In the genomic region with DNA sequence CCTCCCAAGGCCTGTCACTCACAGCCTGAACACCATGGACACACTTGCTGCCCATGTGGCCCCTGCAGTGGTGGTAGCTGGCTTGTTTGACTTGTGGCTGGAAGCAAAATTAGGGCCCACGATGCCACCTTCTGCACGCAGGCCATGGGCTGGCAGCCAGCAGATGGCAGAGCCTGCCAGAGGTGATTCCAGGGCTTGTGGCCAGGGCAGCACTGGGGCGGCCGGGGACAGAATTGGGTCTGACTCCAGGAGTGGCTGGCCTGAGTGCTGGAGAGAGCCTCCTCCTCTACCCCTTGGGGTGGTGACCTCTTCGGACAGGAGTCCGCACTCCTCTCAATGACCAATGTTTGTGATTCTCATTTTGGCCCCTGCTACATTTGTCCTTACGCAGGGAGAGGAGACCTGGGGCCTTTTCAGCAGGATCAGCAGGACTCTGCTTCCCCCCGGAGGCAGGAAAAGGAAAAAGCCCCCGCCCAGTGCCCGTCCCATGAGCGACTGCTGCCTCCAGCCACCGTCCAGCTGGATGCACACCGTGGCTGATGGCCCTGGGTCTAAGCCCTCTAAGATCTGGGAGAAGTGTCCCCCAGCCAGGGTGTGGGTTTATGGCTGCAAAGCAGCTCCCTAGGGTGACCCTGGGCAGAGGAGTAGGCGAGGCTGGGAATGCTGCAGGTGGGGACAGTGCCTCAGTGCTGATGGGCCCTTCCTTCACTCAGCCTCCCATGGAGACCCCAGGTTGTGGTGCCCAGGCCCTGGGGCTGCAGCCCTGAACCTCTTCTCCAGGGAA, we compare ENCODE assay signal across 1 cellular context.
TF ChIP-seq lines count a peak whose summit lies in the region.

No MANE protein-coding gene starts in this region.

TF ChIP-seq in K562, 482 proteins besides CTCF, POLR2A, EP300 and RAD21 (continued from another document and continues in another):
- TF ChIP-seq, protein P1, sequence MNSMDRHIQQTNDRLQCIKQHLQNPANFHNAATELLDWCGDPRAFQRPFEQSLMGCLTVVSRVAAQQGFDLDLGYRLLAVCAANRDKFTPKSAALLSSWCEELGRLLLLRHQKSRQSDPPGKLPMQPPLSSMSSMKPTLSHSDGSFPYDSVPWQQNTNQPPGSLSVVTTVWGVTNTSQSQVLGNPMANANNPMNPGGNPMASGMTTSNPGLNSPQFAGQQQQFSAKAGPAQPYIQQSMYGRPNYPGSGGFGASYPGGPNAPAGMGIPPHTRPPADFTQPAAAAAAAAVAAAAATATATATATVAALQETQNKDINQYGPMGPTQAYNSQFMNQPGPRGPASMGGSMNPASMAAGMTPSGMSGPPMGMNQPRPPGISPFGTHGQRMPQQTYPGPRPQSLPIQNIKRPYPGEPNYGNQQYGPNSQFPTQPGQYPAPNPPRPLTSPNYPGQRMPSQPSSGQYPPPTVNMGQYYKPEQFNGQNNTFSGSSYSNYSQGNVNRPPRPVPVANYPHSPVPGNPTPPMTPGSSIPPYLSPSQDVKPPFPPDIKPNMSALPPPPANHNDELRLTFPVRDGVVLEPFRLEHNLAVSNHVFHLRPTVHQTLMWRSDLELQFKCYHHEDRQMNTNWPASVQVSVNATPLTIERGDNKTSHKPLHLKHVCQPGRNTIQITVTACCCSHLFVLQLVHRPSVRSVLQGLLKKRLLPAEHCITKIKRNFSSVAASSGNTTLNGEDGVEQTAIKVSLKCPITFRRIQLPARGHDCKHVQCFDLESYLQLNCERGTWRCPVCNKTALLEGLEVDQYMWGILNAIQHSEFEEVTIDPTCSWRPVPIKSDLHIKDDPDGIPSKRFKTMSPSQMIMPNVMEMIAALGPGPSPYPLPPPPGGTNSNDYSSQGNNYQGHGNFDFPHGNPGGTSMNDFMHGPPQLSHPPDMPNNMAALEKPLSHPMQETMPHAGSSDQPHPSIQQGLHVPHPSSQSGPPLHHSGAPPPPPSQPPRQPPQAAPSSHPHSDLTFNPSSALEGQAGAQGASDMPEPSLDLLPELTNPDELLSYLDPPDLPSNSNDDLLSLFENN (IDR thresholded peaks at IDR 0.05; ENCODE audit: low read depth in 2 of 2, low read length in 2 of 2): no peak
- TF ChIP-seq, protein P2, sequence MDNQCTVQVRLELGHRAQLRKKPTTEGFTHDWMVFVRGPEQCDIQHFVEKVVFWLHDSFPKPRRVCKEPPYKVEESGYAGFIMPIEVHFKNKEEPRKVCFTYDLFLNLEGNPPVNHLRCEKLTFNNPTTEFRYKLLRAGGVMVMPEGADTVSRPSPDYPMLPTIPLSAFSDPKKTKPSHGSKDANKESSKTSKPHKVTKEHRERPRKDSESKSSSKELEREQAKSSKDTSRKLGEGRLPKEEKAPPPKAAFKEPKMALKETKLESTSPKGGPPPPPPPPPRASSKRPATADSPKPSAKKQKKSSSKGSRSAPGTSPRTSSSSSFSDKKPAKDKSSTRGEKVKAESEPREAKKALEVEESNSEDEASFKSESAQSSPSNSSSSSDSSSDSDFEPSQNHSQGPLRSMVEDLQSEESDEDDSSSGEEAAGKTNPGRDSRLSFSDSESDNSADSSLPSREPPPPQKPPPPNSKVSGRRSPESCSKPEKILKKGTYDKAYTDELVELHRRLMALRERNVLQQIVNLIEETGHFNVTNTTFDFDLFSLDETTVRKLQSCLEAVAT (IDR thresholded peaks at IDR 0.05): no peak
- TF ChIP-seq ZNF282 (CRISPR knock-in tag; IDR thresholded peaks at IDR 0.05) (no peak), KLF16 (IDR thresholded peaks at IDR 0.05) (0 out of 2 replicates have a peak, but pooled peaks have one; percentile 58), GTF2F1 (IDR thresholded peaks at IDR 0.05; ENCODE audit: low read depth, low read length) (no peak), TCF7L2 (IDR thresholded peaks at IDR 0.05; ENCODE audit: low read depth, low read length) (no peak), TBP (optimal IDR thresholded peaks at IDR 0.05; ENCODE audit: low read depth, low read length) (no peak), HNRNPL (IDR thresholded peaks at IDR 0.05; ENCODE audit: low read depth, low read length) (no peak), TOE1 (IDR thresholded peaks at IDR 0.05; ENCODE audit: borderline replicate concordance) (no peak), TOE1 (CRISPR knock-in tag; IDR thresholded peaks at IDR 0.05; ENCODE audit: borderline replicate concordance, low read depth) (no peak), ELF2 (CRISPR knock-in tag; IDR thresholded peaks at IDR 0.05) (no peak; the same call in 1 of the 2 replicates), HCFC1 (IDR thresholded peaks at IDR 0.05; ENCODE audit: low read depth, low read length) (0 out of 2 replicates have a peak, but pooled peaks have one; percentile 15), THRAP3 (IDR thresholded peaks at IDR 0.05; ENCODE audit: borderline replicate concordance) (no peak), TEAD2 (tag; IDR thresholded peaks at IDR 0.05) (no peak), SMAD1 (IDR thresholded peaks at IDR 0.05; ENCODE audit: low read depth, low read length, partially characterized antibody) (no peak), OTX1 (CRISPR knock-in tag; IDR thresholded peaks at IDR 0.05) (no peak), SMARCA4 (IDR thresholded peaks at IDR 0.05) (no peak), PTRF (tag; IDR thresholded peaks at IDR 0.05) (no peak), SIX5 (IDR thresholded peaks at IDR 0.05; ENCODE audit: borderline replicate concordance in 1 of 2, insufficient read depth in 1 of 2, low read depth in 1 of 2, low read length in 2 of 2) (no peak), MCM3 (IDR thresholded peaks at IDR 0.05) (no peak), CHD4 (IDR thresholded peaks at IDR 0.05; ENCODE audit: insufficient read depth, insufficient replicate concordance, low read depth, low read length, poor library complexity, severe bottlenecking) (no peak), ZNF436 (CRISPR knock-in tag; IDR thresholded peaks at IDR 0.05) (no peak), PML (IDR thresholded peaks at IDR 0.05; ENCODE audit: low read length) (no peak; the same call in 1 of the 2 replicates), HNRNPH1 (optimal IDR thresholded peaks at IDR 0.05; ENCODE audit: low read depth, low read length) (no peak), ZBTB1 (CRISPR knock-in tag; IDR thresholded peaks at IDR 0.05; ENCODE audit: borderline replicate concordance, low read depth) (no peak), ZNF311 (CRISPR knock-in tag; IDR thresholded peaks at IDR 0.05) (no peak; the same call in 1 of the 2 replicates), ZNF212 (CRISPR knock-in tag; IDR thresholded peaks at IDR 0.05) (no peak), MEF2D (tag; conservative IDR thresholded peaks at IDR 0.05; ENCODE audit: low read depth) (peak; percentile 74), TEAD1 (CRISPR knock-in tag; IDR thresholded peaks at IDR 0.05) (0 out of 4 replicates have a peak, but pooled peaks of 1 of the 2 experiments have one; percentile 6)
- TF ChIP-seq, protein P3, sequence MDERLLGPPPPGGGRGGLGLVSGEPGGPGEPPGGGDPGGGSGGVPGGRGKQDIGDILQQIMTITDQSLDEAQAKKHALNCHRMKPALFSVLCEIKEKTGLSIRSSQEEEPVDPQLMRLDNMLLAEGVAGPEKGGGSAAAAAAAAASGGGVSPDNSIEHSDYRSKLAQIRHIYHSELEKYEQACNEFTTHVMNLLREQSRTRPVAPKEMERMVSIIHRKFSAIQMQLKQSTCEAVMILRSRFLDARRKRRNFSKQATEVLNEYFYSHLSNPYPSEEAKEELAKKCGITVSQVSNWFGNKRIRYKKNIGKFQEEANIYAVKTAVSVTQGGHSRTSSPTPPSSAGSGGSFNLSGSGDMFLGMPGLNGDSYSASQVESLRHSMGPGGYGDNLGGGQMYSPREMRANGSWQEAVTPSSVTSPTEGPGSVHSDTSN (CRISPR knock-in tag; IDR thresholded peaks at IDR 0.05; ENCODE audit: low read depth): no peak
- TF ChIP-seq, protein P3 (tag; conservative IDR thresholded peaks at IDR 0.05; ENCODE audit: low read depth): 0 out of 2 replicates have a peak, but pooled peaks have one; percentile 22
- TF ChIP-seq, protein P4, sequence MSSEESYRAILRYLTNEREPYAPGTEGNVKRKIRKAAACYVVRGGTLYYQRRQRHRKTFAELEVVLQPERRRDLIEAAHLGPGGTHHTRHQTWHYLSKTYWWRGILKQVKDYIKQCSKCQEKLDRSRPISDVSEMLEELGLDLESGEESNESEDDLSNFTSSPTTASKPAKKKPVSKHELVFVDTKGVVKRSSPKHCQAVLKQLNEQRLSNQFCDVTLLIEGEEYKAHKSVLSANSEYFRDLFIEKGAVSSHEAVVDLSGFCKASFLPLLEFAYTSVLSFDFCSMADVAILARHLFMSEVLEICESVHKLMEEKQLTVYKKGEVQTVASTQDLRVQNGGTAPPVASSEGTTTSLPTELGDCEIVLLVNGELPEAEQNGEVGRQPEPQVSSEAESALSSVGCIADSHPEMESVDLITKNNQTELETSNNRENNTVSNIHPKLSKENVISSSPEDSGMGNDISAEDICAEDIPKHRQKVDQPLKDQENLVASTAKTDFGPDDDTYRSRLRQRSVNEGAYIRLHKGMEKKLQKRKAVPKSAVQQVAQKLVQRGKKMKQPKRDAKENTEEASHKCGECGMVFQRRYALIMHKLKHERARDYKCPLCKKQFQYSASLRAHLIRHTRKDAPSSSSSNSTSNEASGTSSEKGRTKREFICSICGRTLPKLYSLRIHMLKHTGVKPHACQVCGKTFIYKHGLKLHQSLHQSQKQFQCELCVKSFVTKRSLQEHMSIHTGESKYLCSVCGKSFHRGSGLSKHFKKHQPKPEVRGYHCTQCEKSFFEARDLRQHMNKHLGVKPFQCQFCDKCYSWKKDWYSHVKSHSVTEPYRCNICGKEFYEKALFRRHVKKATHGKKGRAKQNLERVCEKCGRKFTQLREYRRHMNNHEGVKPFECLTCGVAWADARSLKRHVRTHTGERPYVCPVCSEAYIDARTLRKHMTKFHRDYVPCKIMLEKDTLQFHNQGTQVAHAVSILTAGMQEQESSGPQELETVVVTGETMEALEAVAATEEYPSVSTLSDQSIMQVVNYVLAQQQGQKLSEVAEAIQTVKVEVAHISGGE (CRISPR knock-in tag; IDR thresholded peaks at IDR 0.05): no peak
- TF ChIP-seq, protein P5, sequence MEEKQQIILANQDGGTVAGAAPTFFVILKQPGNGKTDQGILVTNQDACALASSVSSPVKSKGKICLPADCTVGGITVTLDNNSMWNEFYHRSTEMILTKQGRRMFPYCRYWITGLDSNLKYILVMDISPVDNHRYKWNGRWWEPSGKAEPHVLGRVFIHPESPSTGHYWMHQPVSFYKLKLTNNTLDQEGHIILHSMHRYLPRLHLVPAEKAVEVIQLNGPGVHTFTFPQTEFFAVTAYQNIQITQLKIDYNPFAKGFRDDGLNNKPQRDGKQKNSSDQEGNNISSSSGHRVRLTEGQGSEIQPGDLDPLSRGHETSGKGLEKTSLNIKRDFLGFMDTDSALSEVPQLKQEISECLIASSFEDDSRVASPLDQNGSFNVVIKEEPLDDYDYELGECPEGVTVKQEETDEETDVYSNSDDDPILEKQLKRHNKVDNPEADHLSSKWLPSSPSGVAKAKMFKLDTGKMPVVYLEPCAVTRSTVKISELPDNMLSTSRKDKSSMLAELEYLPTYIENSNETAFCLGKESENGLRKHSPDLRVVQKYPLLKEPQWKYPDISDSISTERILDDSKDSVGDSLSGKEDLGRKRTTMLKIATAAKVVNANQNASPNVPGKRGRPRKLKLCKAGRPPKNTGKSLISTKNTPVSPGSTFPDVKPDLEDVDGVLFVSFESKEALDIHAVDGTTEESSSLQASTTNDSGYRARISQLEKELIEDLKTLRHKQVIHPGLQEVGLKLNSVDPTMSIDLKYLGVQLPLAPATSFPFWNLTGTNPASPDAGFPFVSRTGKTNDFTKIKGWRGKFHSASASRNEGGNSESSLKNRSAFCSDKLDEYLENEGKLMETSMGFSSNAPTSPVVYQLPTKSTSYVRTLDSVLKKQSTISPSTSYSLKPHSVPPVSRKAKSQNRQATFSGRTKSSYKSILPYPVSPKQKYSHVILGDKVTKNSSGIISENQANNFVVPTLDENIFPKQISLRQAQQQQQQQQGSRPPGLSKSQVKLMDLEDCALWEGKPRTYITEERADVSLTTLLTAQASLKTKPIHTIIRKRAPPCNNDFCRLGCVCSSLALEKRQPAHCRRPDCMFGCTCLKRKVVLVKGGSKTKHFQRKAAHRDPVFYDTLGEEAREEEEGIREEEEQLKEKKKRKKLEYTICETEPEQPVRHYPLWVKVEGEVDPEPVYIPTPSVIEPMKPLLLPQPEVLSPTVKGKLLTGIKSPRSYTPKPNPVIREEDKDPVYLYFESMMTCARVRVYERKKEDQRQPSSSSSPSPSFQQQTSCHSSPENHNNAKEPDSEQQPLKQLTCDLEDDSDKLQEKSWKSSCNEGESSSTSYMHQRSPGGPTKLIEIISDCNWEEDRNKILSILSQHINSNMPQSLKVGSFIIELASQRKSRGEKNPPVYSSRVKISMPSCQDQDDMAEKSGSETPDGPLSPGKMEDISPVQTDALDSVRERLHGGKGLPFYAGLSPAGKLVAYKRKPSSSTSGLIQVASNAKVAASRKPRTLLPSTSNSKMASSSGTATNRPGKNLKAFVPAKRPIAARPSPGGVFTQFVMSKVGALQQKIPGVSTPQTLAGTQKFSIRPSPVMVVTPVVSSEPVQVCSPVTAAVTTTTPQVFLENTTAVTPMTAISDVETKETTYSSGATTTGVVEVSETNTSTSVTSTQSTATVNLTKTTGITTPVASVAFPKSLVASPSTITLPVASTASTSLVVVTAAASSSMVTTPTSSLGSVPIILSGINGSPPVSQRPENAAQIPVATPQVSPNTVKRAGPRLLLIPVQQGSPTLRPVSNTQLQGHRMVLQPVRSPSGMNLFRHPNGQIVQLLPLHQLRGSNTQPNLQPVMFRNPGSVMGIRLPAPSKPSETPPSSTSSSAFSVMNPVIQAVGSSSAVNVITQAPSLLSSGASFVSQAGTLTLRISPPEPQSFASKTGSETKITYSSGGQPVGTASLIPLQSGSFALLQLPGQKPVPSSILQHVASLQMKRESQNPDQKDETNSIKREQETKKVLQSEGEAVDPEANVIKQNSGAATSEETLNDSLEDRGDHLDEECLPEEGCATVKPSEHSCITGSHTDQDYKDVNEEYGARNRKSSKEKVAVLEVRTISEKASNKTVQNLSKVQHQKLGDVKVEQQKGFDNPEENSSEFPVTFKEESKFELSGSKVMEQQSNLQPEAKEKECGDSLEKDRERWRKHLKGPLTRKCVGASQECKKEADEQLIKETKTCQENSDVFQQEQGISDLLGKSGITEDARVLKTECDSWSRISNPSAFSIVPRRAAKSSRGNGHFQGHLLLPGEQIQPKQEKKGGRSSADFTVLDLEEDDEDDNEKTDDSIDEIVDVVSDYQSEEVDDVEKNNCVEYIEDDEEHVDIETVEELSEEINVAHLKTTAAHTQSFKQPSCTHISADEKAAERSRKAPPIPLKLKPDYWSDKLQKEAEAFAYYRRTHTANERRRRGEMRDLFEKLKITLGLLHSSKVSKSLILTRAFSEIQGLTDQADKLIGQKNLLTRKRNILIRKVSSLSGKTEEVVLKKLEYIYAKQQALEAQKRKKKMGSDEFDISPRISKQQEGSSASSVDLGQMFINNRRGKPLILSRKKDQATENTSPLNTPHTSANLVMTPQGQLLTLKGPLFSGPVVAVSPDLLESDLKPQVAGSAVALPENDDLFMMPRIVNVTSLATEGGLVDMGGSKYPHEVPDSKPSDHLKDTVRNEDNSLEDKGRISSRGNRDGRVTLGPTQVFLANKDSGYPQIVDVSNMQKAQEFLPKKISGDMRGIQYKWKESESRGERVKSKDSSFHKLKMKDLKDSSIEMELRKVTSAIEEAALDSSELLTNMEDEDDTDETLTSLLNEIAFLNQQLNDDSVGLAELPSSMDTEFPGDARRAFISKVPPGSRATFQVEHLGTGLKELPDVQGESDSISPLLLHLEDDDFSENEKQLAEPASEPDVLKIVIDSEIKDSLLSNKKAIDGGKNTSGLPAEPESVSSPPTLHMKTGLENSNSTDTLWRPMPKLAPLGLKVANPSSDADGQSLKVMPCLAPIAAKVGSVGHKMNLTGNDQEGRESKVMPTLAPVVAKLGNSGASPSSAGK (IDR thresholded peaks at IDR 0.05): no peak
